In genomic region chrX:107677909-107678308, GRCh38 we compare ENCODE assay signal across 13 cellular contexts. TPM values are rescaled to one million over a fixed set of nuclear protein-coding genes. Genes with fewer than 3 reads are reported as not detected.
DNase-seq lines count a peak whose midpoint lies in the region; ATAC-seq and TF ChIP-seq lines count a peak whose summit lies in the region.
"Had no signal": no experiment of that assay in that cellular context is flagged by ENCODE, and none has a peak within 500 bp of the region (broad histone marks: within the 10 kb centered on the region; RNA-seq: fewer than 3 reads in every experiment).

No MANE protein-coding gene starts in this region.

- H3K4me2 ChIP-seq in BLaER1 = peak overlapping the region; percentile 48; the same call in 1 of the 2 replicates

- POLR2A ChIA-PET in RWPE1 (lab: Yijun Ruan, JAX; ENCODE audit: low non-redundant PET) = no interaction called here

- H3K9me3 Mint-ChIP-seq in effector memory CD8-positive, alpha-beta T cell = no peaks in the 10 kb centered on the region
- H3K9me3 Mint-ChIP-seq: WTC11 had no signal

- peaks cover 55 to 57% of the 10 kb centered on the region in 2 donors for H3K4me1 Mint-ChIP-seq in effector memory CD8-positive, alpha-beta T cell (ENCODE audit: low read depth in 2 of 2)

- H4K20me1 ChIP-seq in BLaER1 = peaks cover 37% of the 10 kb centered on the region

- no peaks in the 10 kb centered on the region for H3K9me3 ChIP-seq in BLaER1
- no peaks in the 10 kb centered on the region for H3K9me3 ChIP-seq in ovary
- H3K9me3 ChIP-seq: Caco-2, neutrophil had no signal

- peak overlapping the region; percentile 97 to 99 for H3K27ac Mint-ChIP-seq in effector memory CD8-positive, alpha-beta T cell
- H3K27ac Mint-ChIP-seq: WTC11 had no signal

- ATAC-seq in effector memory CD8-positive, alpha-beta T cell (replicated peaks) = no peak
- no peak for ATAC-seq in HG03469 (IDR thresholded peaks at IDR 0.05; ENCODE audit: unreplicated experiment)
- ATAC-seq: WTC11 had no signal

- no peak for TF ChIP-seq CTCF in RWPE1 (conservative IDR thresholded peaks at IDR 0.05; ENCODE audit: low read depth)
- no peak for TF ChIP-seq CTCF in ovary (IDR thresholded peaks at IDR 0.05)

- H3K27ac ChIP-seq in BLaER1 (no peak overlapping the region), RWPE1 (peak overlapping the region; percentile 99), ovary (peak overlapping the region; percentile 48 to 80)

- WGBS in ovary, 3 donors = 47 to 64% (median 47%) methylated on average over 4 of the region's 4 CpGs

- peak overlapping the region in 1 of 2 donors; percentile 34 for H3K4me3 Mint-ChIP-seq in effector memory CD8-positive, alpha-beta T cell
- H3K4me3 Mint-ChIP-seq: WTC11 had no signal

- H3K27me3 ChIP-seq in BLaER1 = peaks cover 99% of the 10 kb centered on the region
- no peaks in the 10 kb centered on the region for H3K27me3 ChIP-seq in ovary
- H3K27me3 ChIP-seq: neutrophil had no signal

- DNase-seq in RWPE1 (ENCODE audit: low spot score) (no peak), ovary (no peak), DMS53 treated with DMSO at 0.1 percent for 48 hours (lab: John Stamatoyannopoulos, UW; ENCODE audit: unreplicated experiment) (no peak), 8988T (no peak), NCI-H187 (lab: John Stamatoyannopoulos, UW) (no peak)
- DNase-seq in effector memory CD8-positive, alpha-beta T cell = no peak
- DNase-seq: NCI-H1105 had no signal

- H3K36me3 Mint-ChIP-seq in effector memory CD8-positive, alpha-beta T cell (ENCODE audit: insufficient read depth) = peaks cover 30% of the 10 kb centered on the region
- H3K36me3 Mint-ChIP-seq: brain, WTC11 had no signal

- H3K4me1 ChIP-seq in BLaER1 = peaks cover 67% of the 10 kb centered on the region
- peaks cover 1% of the 10 kb centered on the region for H3K4me1 ChIP-seq in ovary (ENCODE audit: insufficient read depth)

- no peak overlapping the region for H3K9ac ChIP-seq in BLaER1

- no peaks in the 10 kb centered on the region for H3K27me3 Mint-ChIP-seq in effector memory CD8-positive, alpha-beta T cell

- no peak overlapping the region for H3K4me3 ChIP-seq in BLaER1
- H3K4me3 ChIP-seq in ovary = peak overlapping the region; percentile 63

- CTCF ChIA-PET in RWPE1 (lab: Yijun Ruan, JAX) = interaction anchor here (0.8 kb wide), 1 partner anchor 39 kb away, joined by 4 read pairs; no protein-coding TSS in a partner anchor

- H3K36me3 ChIP-seq in BLaER1 (no peaks in the 10 kb centered on the region), ovary (no peaks in the 10 kb centered on the region)
- H3K36me3 ChIP-seq: neutrophil had no signal

- intact Hi-C loops in ovary (cut with DNase I) = loop anchor here in 2 of 4 donors (2.0 to 5.0 kb wide), 2 partner anchors 34 to 39 kb away; no protein-coding TSS in a partner anchor

- no peak for TF ChIP-seq POLR2A in ovary (IDR thresholded peaks at IDR 0.05)

- TF ChIP-seq EP300 in ovary (IDR thresholded peaks at IDR 0.05) = no peak

RNA-seq across cellular contexts. Expression of gene PRPS1, which starts 49.6 kb away (rescaled TPM):
- total RNA-seq in ovary = 10 to 100 TPM; 19.6 to 40.9 (median 32.8) TPM
- polyA plus RNA-seq in ovary = 10 to 100 TPM; 20.0 to 72.3 TPM
